ENCODE assay signal across 8 cellular contexts in the genomic region with DNA sequence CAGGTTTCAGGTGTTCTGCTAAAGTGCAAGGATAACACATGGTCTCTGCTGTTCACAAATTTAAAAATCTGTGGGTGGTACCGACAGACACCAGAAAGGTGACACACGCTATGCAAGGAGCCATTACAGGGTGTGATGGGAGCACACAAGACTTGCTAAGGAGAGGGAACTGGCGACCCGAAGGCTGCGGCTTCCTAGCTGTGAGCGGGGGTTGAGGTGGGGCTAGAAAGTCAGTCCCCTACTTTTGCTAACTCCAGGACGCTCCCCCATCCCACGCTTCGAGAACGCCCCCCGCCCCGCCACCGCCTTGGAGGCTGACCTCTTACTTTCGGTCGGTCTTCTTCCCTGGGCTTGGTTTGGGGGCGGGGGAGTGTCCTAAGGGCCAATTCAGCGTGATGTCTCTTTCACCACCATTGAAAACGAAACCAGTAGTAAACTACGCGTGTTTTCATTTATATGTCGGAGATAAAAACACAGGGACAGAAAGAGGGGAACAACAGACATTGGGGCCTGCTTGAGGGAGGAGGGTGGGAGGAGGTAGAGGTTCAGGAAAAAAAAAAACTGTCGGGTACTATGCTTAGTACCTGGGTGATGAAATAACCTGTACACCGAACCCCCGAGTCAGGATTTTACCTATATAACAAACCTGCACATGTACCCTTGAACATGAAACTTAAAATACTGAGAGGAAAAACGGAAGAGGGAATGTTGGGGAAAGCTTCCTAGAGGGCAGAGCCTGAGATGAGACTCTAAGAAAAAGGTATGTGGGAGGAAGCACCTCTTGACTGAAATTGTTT. TPM values are rescaled to one million over a fixed set of nuclear protein-coding genes. Genes with fewer than 3 reads are reported as not detected.
DNase-seq lines count a peak whose midpoint lies in the region; ATAC-seq and TF ChIP-seq lines count a peak whose summit lies in the region.

No MANE protein-coding gene starts in this region.

- H4K20me1 ChIP-seq in fibroblast of lung (ENCODE audit: control insufficient read depth, extremely low read depth, insufficient read depth, low read length) (no peaks in the 10 kb centered on the region), osteoblast (ENCODE audit: insufficient read depth, low read length) (no peaks in the 10 kb centered on the region)

- peak overlapping the region; percentile 37 for H2AFZ ChIP-seq in fibroblast of lung (ENCODE audit: low read length)
- peak overlapping the region; percentile 89 for H2AFZ ChIP-seq in osteoblast (ENCODE audit: low read length)

- H3K9me3 ChIP-seq in fibroblast of lung (ENCODE audit: control insufficient read depth, insufficient read depth, low read depth, low read length): no peaks in the 10 kb centered on the region
- no peaks in the 10 kb centered on the region for H3K9me3 ChIP-seq in osteoblast (ENCODE audit: low read depth, low read length)

- no peak for TF ChIP-seq CTCF in fibroblast of lung (conservative IDR thresholded peaks at IDR 0.05 in 1 of 2, IDR thresholded peaks at IDR 0.05 in 1 of 2; ENCODE audit: low read depth in 1 of 2, low read length in 2 of 2)
- TF ChIP-seq CTCF in osteoblast (IDR thresholded peaks at IDR 0.05; ENCODE audit: extremely low read depth, low read depth, low read length): no peak

- H3K36me3 ChIP-seq in fibroblast of lung (ENCODE audit: control insufficient read depth, insufficient read depth, low read length) (no peaks in the 10 kb centered on the region), osteoblast (ENCODE audit: insufficient read depth, low read length) (peaks cover 9% of the 10 kb centered on the region)

- H3K79me2 ChIP-seq in fibroblast of lung (ENCODE audit: control insufficient read depth, insufficient read depth, low read length): peaks cover 43% of the 10 kb centered on the region
- H3K79me2 ChIP-seq in osteoblast (ENCODE audit: insufficient read depth, low read length): peaks cover 37% of the 10 kb centered on the region

- peaks cover 15% of the 10 kb centered on the region for H3K4me1 ChIP-seq in fibroblast of lung (ENCODE audit: control insufficient read depth, extremely low read depth, insufficient read depth, low read length)
- peaks cover 41% of the 10 kb centered on the region for H3K4me1 ChIP-seq in osteoblast (ENCODE audit: insufficient read depth, low read length)

- peak overlapping the region; percentile 39 to 93 (median 70) for H3K4me3 ChIP-seq in fibroblast of lung (replicated peaks in 1 of 4; ENCODE audit: control extremely low read depth in 1 of 4, insufficient read depth in 1 of 4, low read depth in 3 of 4, low read length in 4 of 4)
- H3K4me3 ChIP-seq in osteoblast (ENCODE audit: insufficient read depth, low read length): peak overlapping the region; percentile 79

- H3K9ac ChIP-seq in fibroblast of lung (ENCODE audit: insufficient read depth, low read length): peak overlapping the region; percentile 34

- H3K4me2 ChIP-seq in fibroblast of lung (ENCODE audit: extremely low read depth, insufficient read depth, low read length): peak overlapping the region; percentile 99
- peak overlapping the region; percentile 99 for H3K4me2 ChIP-seq in osteoblast (ENCODE audit: insufficient read depth, low read length)

- ATAC-seq in HG03025 (IDR thresholded peaks at IDR 0.05; ENCODE audit: low FRiP score, unreplicated experiment) (no peak), HG03045 (IDR thresholded peaks at IDR 0.05; ENCODE audit: unreplicated experiment) (no peak)

- DNase-seq in EH (ENCODE audit: low read depth): peak; percentile 72
- peak; percentile 73 for DNase-seq in M059J (ENCODE audit: low read depth)
- DNase-seq in activated CD8-positive, alpha-beta memory T cell treated with anti-CD3 and anti-CD28 coated beads for 24 hours: peak; percentile 89
- peak; percentile 54 to 64 for DNase-seq in fibroblast of lung (ENCODE audit: low read depth in 2 of 2)
- peak; percentile 72 for DNase-seq in osteoblast (ENCODE audit: insufficient read length, low spot score, missing footprints)
- no peak for DNase-seq in NCI-H82 (lab: John Stamatoyannopoulos, UW)

- H3K27ac ChIP-seq in fibroblast of lung (ENCODE audit: insufficient read depth, low read length) (peak overlapping the region; percentile 94), osteoblast (ENCODE audit: low read depth, low read length) (peak overlapping the region; percentile 97)

- no peaks in the 10 kb centered on the region for H3K27me3 ChIP-seq in fibroblast of lung (ENCODE audit: control insufficient read depth, insufficient read depth, low read length)
- no peaks in the 10 kb centered on the region for H3K27me3 ChIP-seq in osteoblast (ENCODE audit: insufficient read depth, low read length)

RNA-seq across cellular contexts. Expression of gene CKS1B, which starts 1.1 kb away (rescaled TPM):
- 338 TPM in 2 replicates for total RNA-seq in M059J (2014; rRNA removed; shearing (Covaris generic))
- 23.9 and 40.3 TPM in 2 replicates for total RNA-seq in fibroblast of lung
- polyA plus RNA-seq in fibroblast of lung: 55.4 and 176 TPM in 2 replicates
- 38.8 and 114 TPM in 2 replicates for polyA plus RNA-seq in fibroblast of lung (2012)
- polyA minus RNA-seq in fibroblast of lung (ENCODE audit: low replicate concordance): 4.0 and 38.8 TPM in 2 replicates
- total RNA-seq in osteoblast: 23.2 and 23.3 TPM in 2 replicates

RNA-seq across cellular contexts. Expression of gene SHC1, which starts 5.1 kb away (rescaled TPM):
- 64.4 and 84.5 TPM in 2 replicates for total RNA-seq in M059J (2014; rRNA removed; shearing (Covaris generic))
- 220 and 245 TPM in 2 replicates for total RNA-seq in fibroblast of lung
- 277 and 289 TPM in 2 replicates for polyA plus RNA-seq in fibroblast of lung
- polyA plus RNA-seq in fibroblast of lung (2012): 261 and 301 TPM in 2 replicates
- polyA minus RNA-seq in fibroblast of lung (ENCODE audit: low replicate concordance): 433 and 499 TPM in 2 replicates
- total RNA-seq in osteoblast: 230 and 239 TPM in 2 replicates

RNA-seq across cellular contexts. Expression of gene FLAD1, which starts 7.5 kb away (rescaled TPM):
- total RNA-seq in M059J (2014; rRNA removed; shearing (Covaris generic)): 32.2 and 44.4 TPM in 2 replicates
- total RNA-seq in fibroblast of lung: 20.5 and 24.9 TPM in 2 replicates
- polyA plus RNA-seq in fibroblast of lung: 11.8 and 20.1 TPM in 2 replicates
- 21.2 and 31.5 TPM in 2 replicates for polyA plus RNA-seq in fibroblast of lung (2012)
- 25.3 and 47.5 TPM in 2 replicates for polyA minus RNA-seq in fibroblast of lung (ENCODE audit: low replicate concordance)
- total RNA-seq in osteoblast: 17.1 and 20.6 TPM in 2 replicates

RNA-seq across cellular contexts. Expression of gene PYGO2, which starts 14.0 kb away (rescaled TPM):
- 27.5 and 41.7 TPM in 2 replicates for total RNA-seq in M059J (2014; rRNA removed; shearing (Covaris generic))
- total RNA-seq in fibroblast of lung (19.3 and 28.1 TPM in 2 replicates), osteoblast (12.1 and 18.5 TPM in 2 replicates)
- polyA plus RNA-seq in fibroblast of lung: 15.3 and 17.4 TPM in 2 replicates
- polyA plus RNA-seq in fibroblast of lung (2012): 12.5 and 17.2 TPM in 2 replicates
- polyA minus RNA-seq in fibroblast of lung (ENCODE audit: low replicate concordance): 18.3 and 28.6 TPM in 2 replicates

RNA-seq across cellular contexts. Expression of gene LENEP, which starts 17.8 kb away (rescaled TPM):
- total RNA-seq in M059J (2014; rRNA removed; shearing (Covaris generic)): not detected in 2 replicates
- total RNA-seq in fibroblast of lung: 0.26 TPM in 1 of 2 replicates, not detected in the other
- not detected in 2 replicates for polyA plus RNA-seq in fibroblast of lung
- polyA plus RNA-seq in fibroblast of lung (2012): not detected in 2 replicates
- not detected in 2 replicates for polyA minus RNA-seq in fibroblast of lung (ENCODE audit: low replicate concordance)
- total RNA-seq in osteoblast: 0.88 TPM in 1 of 2 replicates, not detected in the other
